8 cellular contexts compared by ENCODE assay signal in genomic region chr7:21314954-21315353, GRCh38.
"Had no signal": no experiment of that assay in that cellular context is flagged by ENCODE, and none has a peak within 500 bp of the region (broad histone marks: within the 10 kb centered on the region; RNA-seq: fewer than 3 reads in every experiment).

No MANE protein-coding gene starts in this region.

- ATAC-seq: GM23338, HCT116, HepG2 had no signal

- FAIRE-seq: H1, HepG2 had no signal

- DNase-seq: H9, HFFc6 had no signal

- H3K27ac ChIP-seq: HL-60 had no signal

- H3K4me3 Mint-ChIP-seq: GM23338, H9, HFFc6, IgD-negative memory B cell had no signal

- H3K27me3 Mint-ChIP-seq: IgD-negative memory B cell had no signal

- H3K27ac Mint-ChIP-seq: GM23338, H9, HFFc6, IgD-negative memory B cell had no signal

- H3K4me3 ChIP-seq: GM23338 had no signal

- H2AFZ ChIP-seq: GM23338 had no signal

- H3K4me2 ChIP-seq: GM23338 had no signal

- H3K9me3 Mint-ChIP-seq: GM23338, H9 had no signal
